Comparison of ENCODE assay signal across 16 cellular contexts in the genomic region with DNA sequence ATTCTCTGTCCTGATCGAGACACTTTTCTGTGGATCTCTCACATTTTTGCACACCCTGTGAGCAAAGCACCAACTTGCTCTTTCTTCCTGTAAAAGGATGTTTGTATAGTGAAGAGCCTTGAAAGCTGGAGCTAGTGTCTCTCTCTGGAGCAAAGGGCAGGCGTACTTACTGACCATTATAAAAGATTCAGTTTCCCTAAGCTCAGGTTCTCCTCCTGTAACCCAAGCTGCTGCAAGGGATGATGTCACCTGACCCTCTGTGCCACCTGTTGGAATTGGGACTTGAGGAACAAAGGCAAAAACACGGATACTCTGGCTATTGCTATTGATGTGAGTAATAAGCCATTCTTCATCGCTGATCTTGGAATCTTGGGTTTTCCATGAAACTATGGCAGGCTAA. TPM values are rescaled to one million over a fixed set of nuclear protein-coding genes. Genes with fewer than 3 reads are reported as not detected.
DNase-seq lines count a peak whose midpoint lies in the region; ATAC-seq and TF ChIP-seq lines count a peak whose summit lies in the region.
"Had no signal": no experiment of that assay in that cellular context is flagged by ENCODE, and none has a peak within 500 bp of the region (broad histone marks: within the 10 kb centered on the region; RNA-seq: fewer than 3 reads in every experiment).

No MANE protein-coding gene starts in this region.

- intact Hi-C loops in mucosa of descending colon (cut with DNase I, micrococcal nuclease) (no loop called here), left cardiac atrium (cut with DNase I) (no loop called here)
- intact Hi-C loops in activated CD4-positive, alpha-beta memory T cell treated with anti-CD3 and anti-CD28 coated beads for 36 hours (cut with micrococcal nuclease): no loop called here

- H3K27ac Mint-ChIP-seq in activated CD4-positive, alpha-beta memory T cell treated with anti-CD3 and anti-CD28 coated beads for 36 hours: no peak overlapping the region
- H3K27ac Mint-ChIP-seq: CD4-positive, CD25-positive, alpha-beta regulatory T cell; T-helper 1 cell treated with Interleukin-12 subunit alpha and Interleukin-12 subunit beta and Interleukin-4 antibody, amounts not matched to agents 30 μg/mL and 1 μg/mL, for 36 hours had no signal

- H3K36me3 Mint-ChIP-seq in activated CD4-positive, alpha-beta memory T cell treated with anti-CD3 and anti-CD28 coated beads for 36 hours: no peaks in the 10 kb centered on the region
- H3K36me3 Mint-ChIP-seq: CD4-positive, CD25-positive, alpha-beta regulatory T cell had no signal

- POLR2A ChIA-PET in activated CD4-positive, alpha-beta memory T cell treated with anti-CD3 and anti-CD28 coated beads for 36 hours (lab: Charles Lee): no interaction called here

- no peaks in the 10 kb centered on the region for H3K9me3 ChIP-seq in mucosa of descending colon

- H3K4me3 ChIP-seq in mucosa of descending colon: no peak overlapping the region
- H3K4me3 ChIP-seq: PC-9 had no signal

- TF ChIP-seq CTCF in mucosa of descending colon (IDR thresholded peaks at IDR 0.05): no peak

- H3K9me3 Mint-ChIP-seq in activated CD4-positive, alpha-beta memory T cell treated with anti-CD3 and anti-CD28 coated beads for 36 hours: no peaks in the 10 kb centered on the region
- H3K9me3 Mint-ChIP-seq: T-helper 1 cell treated with Interleukin-12 subunit alpha and Interleukin-12 subunit beta and Interleukin-4 antibody, amounts not matched to agents 30 μg/mL and 1 μg/mL, for 36 hours had no signal

- ATAC-seq in mucosa of descending colon: peak; percentile 50
- no peak for ATAC-seq in left cardiac atrium

- TF ChIP-seq RAD21 in Ishikawa (IDR thresholded peaks at IDR 0.05; ENCODE audit: low read depth): no peak

- H3K4me3 Mint-ChIP-seq in activated CD4-positive, alpha-beta memory T cell treated with anti-CD3 and anti-CD28 coated beads for 36 hours: no peak overlapping the region
- H3K4me3 Mint-ChIP-seq: CD4-positive, CD25-positive, alpha-beta regulatory T cell; T-helper 1 cell treated with Interleukin-12 subunit alpha and Interleukin-12 subunit beta and Interleukin-4 antibody, amounts not matched to agents 30 μg/mL and 1 μg/mL, for 36 hours had no signal

- no peaks in the 10 kb centered on the region for H3K27me3 Mint-ChIP-seq in activated CD4-positive, alpha-beta memory T cell treated with anti-CD3 and anti-CD28 coated beads for 36 hours
- H3K27me3 Mint-ChIP-seq: CD4-positive, CD25-positive, alpha-beta regulatory T cell had no signal

- peak; percentile 71 for DNase-seq in NCI-H748 (lab: John Stamatoyannopoulos, UW; ENCODE audit: unreplicated experiment)
- DNase-seq in NCI-H748 treated with DMSO at 0.1 percent for 48 hours (lab: John Stamatoyannopoulos, UW): no peak
- DNase-seq in NCI-H69 (lab: John Stamatoyannopoulos, UW): peak; percentile 26
- no peak for DNase-seq in mucosa of descending colon
- DNase-seq in left cardiac atrium: no peak
- DNase-seq in NK-92 treated with Interleukin-12 subunit alpha and Interleukin-12 subunit beta, amount 100 ng/mL, for 24 hours (lab: John Stamatoyannopoulos, UW): no peak
- DNase-seq in activated CD4-positive, alpha-beta memory T cell treated with anti-CD3 and anti-CD28 coated beads for 36 hours: no peak
- DNase-seq: AML-193; Calu3; CD4-positive, CD25-positive, alpha-beta regulatory T cell; Kasumi-1; NCI-H1417; NCI-H1930; PC-9 had no signal

- CTCF ChIA-PET in activated CD4-positive, alpha-beta memory T cell treated with anti-CD3 and anti-CD28 coated beads for 36 hours (lab: Charles Lee): no interaction called here

- no peaks in the 10 kb centered on the region for H3K4me1 ChIP-seq in mucosa of descending colon (ENCODE audit: low read depth)

- no peaks in the 10 kb centered on the region for H3K36me3 ChIP-seq in mucosa of descending colon (ENCODE audit: low read depth)

- H3K4me1 Mint-ChIP-seq in activated CD4-positive, alpha-beta memory T cell treated with anti-CD3 and anti-CD28 coated beads for 36 hours (ENCODE audit: low read depth): peaks cover 4% of the 10 kb centered on the region
- H3K4me1 Mint-ChIP-seq: CD4-positive, CD25-positive, alpha-beta regulatory T cell had no signal

- TF ChIP-seq EP300 in Ishikawa (IDR thresholded peaks at IDR 0.05; ENCODE audit: borderline replicate concordance): no peak

TF ChIP-seq in Ishikawa, 13 proteins besides CTCF, POLR2A, EP300 and RAD21:
- TF ChIP-seq EGR1 (IDR thresholded peaks at IDR 0.05): no peak
- no peak for TF ChIP-seq YY1 (IDR thresholded peaks at IDR 0.05; ENCODE audit: low read depth)
- TF ChIP-seq, protein P1, sequence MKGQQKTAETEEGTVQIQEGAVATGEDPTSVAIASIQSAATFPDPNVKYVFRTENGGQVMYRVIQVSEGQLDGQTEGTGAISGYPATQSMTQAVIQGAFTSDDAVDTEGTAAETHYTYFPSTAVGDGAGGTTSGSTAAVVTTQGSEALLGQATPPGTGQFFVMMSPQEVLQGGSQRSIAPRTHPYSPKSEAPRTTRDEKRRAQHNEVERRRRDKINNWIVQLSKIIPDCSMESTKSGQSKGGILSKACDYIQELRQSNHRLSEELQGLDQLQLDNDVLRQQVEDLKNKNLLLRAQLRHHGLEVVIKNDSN (IDR thresholded peaks at IDR 0.05): 0 out of 2 replicates have a peak, but pooled peaks have one; percentile 38

RNA-seq across cellular contexts. Expression of gene NEMP2, which starts 52.6 kb away (rescaled TPM):
- total RNA-seq in mucosa of descending colon: 1 to 10 TPM; 1.7 to 4.1 (median 4.0) TPM
- 1 to 10 TPM; 4.5 to 5.0 TPM for total RNA-seq in left cardiac atrium
- 10 to 100 TPM; 28.8 to 30.0 TPM for total RNA-seq in activated CD4-positive, alpha-beta memory T cell treated with anti-CD3 and anti-CD28 coated beads for 36 hours

Comparison
In these comparisons a context has a peak if more than half of its experiments do, and no peak if none do; other contexts are left out.
1. DNase-seq: peak in NCI-H748 (single experiment) and NCI-H69 (single experiment); none in NCI-H748 treated with DMSO at 0.1 percent for 48 hours (single experiment), mucosa of descending colon (0 of 3), left cardiac atrium (single experiment), NK-92 treated with Interleukin-12 subunit alpha and Interleukin-12 subunit beta, amount 100 ng/mL, for 24 hours (single experiment) and activated CD4-positive, alpha-beta memory T cell treated with anti-CD3 and anti-CD28 coated beads for 36 hours (single experiment).
2. RNA of gene NEMP2, which starts 52.6 kb away (total RNA-seq): 28.8 to 30.0 TPM in activated CD4-positive, alpha-beta memory T cell treated with anti-CD3 and anti-CD28 coated beads for 36 hours; 4.5 to 5.0 TPM in left cardiac atrium and 1.7 to 4.1 TPM in mucosa of descending colon; every median in the first group is over 4 times any median in the second.